25 cellular contexts compared by ENCODE assay signal in the genomic region with DNA sequence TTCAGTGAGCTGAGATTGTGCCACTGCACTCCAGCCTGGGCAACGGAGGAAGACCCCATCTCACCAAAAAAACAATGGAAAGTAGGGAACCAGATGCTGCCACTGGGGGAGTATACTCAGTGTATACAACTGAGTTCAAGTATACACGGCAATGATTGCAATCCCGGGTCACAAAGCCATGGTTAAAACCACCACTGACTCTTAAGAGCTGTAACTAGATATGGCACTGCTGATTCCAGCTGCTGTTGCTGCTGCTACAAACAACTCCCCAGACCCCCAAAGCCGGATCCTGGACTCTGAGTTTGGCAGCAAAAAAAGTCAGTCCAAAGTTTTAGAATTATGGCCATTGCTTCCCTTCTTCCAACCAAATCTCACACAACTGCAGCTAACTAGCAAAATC.
"Had no signal": no experiment of that assay in that cellular context is flagged by ENCODE, and none has a peak within 500 bp of the region (broad histone marks: within the 10 kb centered on the region; RNA-seq: fewer than 3 reads in every experiment).

No MANE protein-coding gene starts in this region.

- H3K27ac Mint-ChIP-seq: activated CD4-positive, alpha-beta memory T cell treated with anti-CD3 and anti-CD28 coated beads, Interleukin-2, amount 10 ng/mL, durations not matched to agents 7 days and 5 days; activated CD4-positive, alpha-beta T cell treated with anti-CD3 and anti-CD28 coated beads, Interleukin-2, amount 10 ng/mL, durations not matched to agents 7 days and 5 days; activated T-helper 17 cell treated with anti-CD3 and anti-CD28 coated beads, Interleukin-2, amount 50 U/mL, for 72 hours; neural progenitor cell; stimulated activated naive CD8-positive, alpha-beta T cell treated with anti-CD3 and anti-CD28 coated beads, Interleukin-15, Interleukin-2, amounts not matched to agents 100 ng/mL and 50 ng/mL, for 24 hours; T-helper 17 cell; type B pancreatic cell had no signal

- H3K9me3 ChIP-seq: breast epithelium, vagina had no signal

- H3K36me3 Mint-ChIP-seq: naive thymus-derived CD8-positive, alpha-beta T cell; neural progenitor cell; type B pancreatic cell had no signal

- H3K4me3 ChIP-seq: breast epithelium, neural progenitor cell, vagina had no signal

- H3K4me3 Mint-ChIP-seq: activated CD4-positive, alpha-beta memory T cell treated with anti-CD3 and anti-CD28 coated beads, Interleukin-2, amount 10 ng/mL, durations not matched to agents 7 days and 5 days; activated CD4-positive, alpha-beta T cell treated with anti-CD3 and anti-CD28 coated beads, Interleukin-2, amount 10 ng/mL, durations not matched to agents 7 days and 5 days; activated T-cell treated with anti-CD3 and anti-CD28 coated beads, Interleukin-2, amount 50 U/mL, for 4 hours; activated T-helper 17 cell treated with anti-CD3 and anti-CD28 coated beads, Interleukin-2, amount 50 U/mL, for 72 hours; naive thymus-derived CD8-positive, alpha-beta T cell; neural progenitor cell; stimulated activated naive CD8-positive, alpha-beta T cell treated with anti-CD3 and anti-CD28 coated beads, Interleukin-15, Interleukin-2, amounts not matched to agents 100 ng/mL and 50 ng/mL, for 24 hours; T-helper 17 cell; type B pancreatic cell had no signal

- H3K27me3 Mint-ChIP-seq: activated T-helper 17 cell treated with anti-CD3 and anti-CD28 coated beads, Interleukin-2, amount 50 U/mL, for 72 hours; stimulated activated naive CD8-positive, alpha-beta T cell treated with anti-CD3 and anti-CD28 coated beads, Interleukin-15, Interleukin-2, amounts not matched to agents 100 ng/mL and 50 ng/mL, for 24 hours had no signal

- ATAC-seq: activated T-cell treated with anti-CD3 and anti-CD28 coated beads, Interleukin-2, amount 50 U/mL, for 4 hours; activated T-helper 17 cell treated with anti-CD3 and anti-CD28 coated beads, Interleukin-2, amount 50 U/mL, for 72 hours; left cardiac atrium; naive thymus-derived CD8-positive, alpha-beta T cell; right cardiac atrium; T-helper 17 cell had no signal

- H3K4me1 Mint-ChIP-seq: activated CD4-positive, alpha-beta memory T cell treated with anti-CD3 and anti-CD28 coated beads, Interleukin-2, amount 10 ng/mL, durations not matched to agents 7 days and 5 days; activated CD4-positive, alpha-beta T cell treated with anti-CD3 and anti-CD28 coated beads, Interleukin-2, amount 10 ng/mL, durations not matched to agents 7 days and 5 days; activated T-helper 17 cell treated with anti-CD3 and anti-CD28 coated beads, Interleukin-2, amount 50 U/mL, for 72 hours; naive thymus-derived CD8-positive, alpha-beta T cell; neural progenitor cell had no signal

- H3K9me3 Mint-ChIP-seq: activated CD4-positive, alpha-beta memory T cell treated with anti-CD3 and anti-CD28 coated beads, Interleukin-2, amount 10 ng/mL, durations not matched to agents 7 days and 5 days; activated CD4-positive, alpha-beta T cell treated with anti-CD3 and anti-CD28 coated beads, Interleukin-2, amount 10 ng/mL, durations not matched to agents 7 days and 5 days; activated T-cell treated with anti-CD3 and anti-CD28 coated beads, Interleukin-2, amount 50 U/mL, for 4 hours; activated T-helper 17 cell treated with anti-CD3 and anti-CD28 coated beads, Interleukin-2, amount 50 U/mL, for 72 hours; stimulated activated naive CD8-positive, alpha-beta T cell treated with anti-CD3 and anti-CD28 coated beads, Interleukin-15, Interleukin-2, amounts not matched to agents 100 ng/mL and 50 ng/mL, for 24 hours; type B pancreatic cell had no signal

- H3K4me1 ChIP-seq: breast epithelium, neural progenitor cell, vagina had no signal

- DNase-seq: activated CD4-positive, alpha-beta memory T cell treated with anti-CD3 and anti-CD28 coated beads, Interleukin-2, amount 10 ng/mL, durations not matched to agents 7 days and 5 days; activated CD4-positive, alpha-beta T cell treated with anti-CD3 and anti-CD28 coated beads for 1 hour; activated CD4-positive, alpha-beta T cell treated with anti-CD3 and anti-CD28 coated beads, Interleukin-2, amount 10 ng/mL, durations not matched to agents 7 days and 5 days; activated gamma-delta T cell treated with Interleukin-2 at 50 U/mL for 16 hours; activated naive CD4-positive, alpha-beta T cell treated with anti-CD3 and anti-CD28 coated beads, Interleukin-2, amount 50 U/mL, for 16 hours; activated T-cell treated with anti-CD3 and anti-CD28 coated beads, Interleukin-2, amount 50 U/mL, for 4 hours; central memory CD4-positive, alpha-beta T cell; foreskin fibroblast; head of caudate nucleus; hippocampal formation; left cardiac atrium; midbrain; naive thymus-derived CD8-positive, alpha-beta T cell; occipital lobe; right cardiac atrium; stimulated activated CD4-positive, alpha-beta T cell treated with anti-CD3 and anti-CD28 coated beads, Interleukin-12 subunit alpha, Interleukin-12 subunit beta, amount 100 ng/mL, for 4 hours; stimulated activated CD4-positive, alpha-beta T cell treated with anti-CD3 and anti-CD28 coated beads, Interleukin-4, amount 100 ng/mL, for 1 hour; T-helper 17 cell; T1000 had no signal

- H3K27me3 ChIP-seq: breast epithelium, neural progenitor cell, vagina had no signal

- H3K27ac ChIP-seq: breast epithelium, neural progenitor cell, vagina had no signal

- H3K36me3 ChIP-seq: breast epithelium, neural progenitor cell, vagina had no signal
